ENCODE assay signal across 16 cellular contexts in the genomic region with DNA sequence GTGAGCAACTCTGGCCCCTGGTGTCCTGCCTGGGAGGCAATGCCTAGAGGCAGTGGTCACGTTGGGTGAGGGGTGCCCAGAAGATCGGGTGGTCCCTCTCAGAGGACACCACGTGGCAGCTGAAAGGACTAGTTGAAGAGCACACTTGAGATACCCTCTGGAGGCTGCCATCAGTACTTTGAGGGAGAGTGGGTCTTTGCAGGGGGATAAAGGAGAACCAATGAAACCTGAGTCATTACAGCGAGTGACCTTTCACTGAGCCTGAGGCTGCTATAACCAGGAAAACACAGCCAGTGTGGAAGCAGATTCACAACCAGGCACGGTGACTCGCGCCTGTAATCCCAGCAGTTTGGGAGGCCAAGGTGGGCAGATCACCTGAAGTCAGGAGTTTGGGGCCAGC. TPM values are rescaled to one million over a fixed set of nuclear protein-coding genes. Genes with fewer than 3 reads are reported as not detected.
"Had no signal": no experiment of that assay in that cellular context is flagged by ENCODE, and none has a peak within 500 bp of the region (broad histone marks: within the 10 kb centered on the region; RNA-seq: fewer than 3 reads in every experiment).

No MANE protein-coding gene starts in this region.

- DNase-seq: activated CD4-positive, alpha-beta T cell treated with anti-CD3 and anti-CD28 coated beads, Interleukin-2, amount 50 U/mL, for 48 hours; activated CD4-positive, CD25-positive, alpha-beta regulatory T cell treated with anti-CD3 and anti-CD28 coated beads, Interleukin-2, amount 50 U/mL, for 72 hours; activated CD8-positive, alpha-beta memory T cell treated with anti-CD3 and anti-CD28 coated beads, Interleukin-2, amount 10 ng/mL, durations not matched to agents 7 days and 5 days; activated effector memory CD4-positive, alpha-beta T cell treated with Interleukin-2 at 50 U/mL for 16 hours; activated T-cell treated with anti-CD3 and anti-CD28 coated beads, Interleukin-2, amount 50 U/mL, for 24 hours; amygdala; dermis blood vessel endothelial cell; hypothalamus; mammary epithelial cell; naive thymus-derived CD4-positive, alpha-beta T cell; nucleus accumbens; stimulated activated CD4-positive, alpha-beta T cell treated with anti-CD3 and anti-CD28 coated beads, Interleukin-12 subunit alpha, Interleukin-12 subunit beta, amount 100 ng/mL, for 4 hours; stimulated activated naive CD4-positive, alpha-beta T cell treated with Interleukin-2 at 50 U/mL for 16 hours; T-helper 17 cell had no signal

- H3K9me3 ChIP-seq: prostate gland had no signal

- ATAC-seq: activated CD8-positive, alpha-beta memory T cell treated with anti-CD3 and anti-CD28 coated beads, Interleukin-2, amount 10 ng/mL, durations not matched to agents 7 days and 5 days; naive thymus-derived CD4-positive, alpha-beta T cell; T-helper 17 cell had no signal

- H3K36me3 ChIP-seq: prostate gland had no signal

- H3K4me1 ChIP-seq: prostate gland had no signal

- H3K27ac ChIP-seq: prostate gland had no signal

- H3K4me3 ChIP-seq: prostate gland had no signal

RNA-seq across cellular contexts. Expression of a gene that starts 18.9 kb away (rescaled TPM):
- total RNA-seq: activated CD8-positive, alpha-beta memory T cell treated with anti-CD3 and anti-CD28 coated beads, Interleukin-2, amount 10 ng/mL, durations not matched to agents 7 days and 5 days; mammary epithelial cell; mononuclear cell; naive thymus-derived CD4-positive, alpha-beta T cell; T-helper 17 cell had no signal
- polyA plus RNA-seq: mammary epithelial cell; naive thymus-derived CD4-positive, alpha-beta T cell had no signal
